26 cellular contexts compared by ENCODE assay signal in the genomic region with DNA sequence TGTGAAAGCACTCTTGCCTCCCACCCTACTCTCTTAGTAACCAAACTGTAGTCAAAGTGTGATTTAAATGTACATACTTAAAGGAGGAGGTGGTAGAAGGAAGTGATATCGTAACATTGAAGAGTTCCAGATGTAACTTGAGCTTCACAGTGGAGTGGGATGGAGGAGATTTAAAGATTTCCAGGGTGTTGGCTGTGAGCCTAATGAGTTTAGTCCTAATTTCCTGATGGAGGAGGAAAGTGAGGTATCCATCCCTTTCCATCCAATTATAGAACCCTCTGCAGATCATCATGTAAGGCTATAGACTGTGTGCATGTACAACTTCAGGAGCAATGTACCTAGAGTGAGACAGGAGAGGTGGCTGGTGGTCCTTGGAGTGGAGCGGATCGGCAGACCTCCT.
"Had no signal": no experiment of that assay in that cellular context is flagged by ENCODE, and none has a peak within 500 bp of the region (broad histone marks: within the 10 kb centered on the region; RNA-seq: fewer than 3 reads in every experiment).

No MANE protein-coding gene starts in this region.

- H3K27me3 ChIP-seq: adrenal gland, ascending aorta, breast epithelium, cardiac muscle cell, dorsolateral prefrontal cortex had no signal

- H3K27ac ChIP-seq: adrenal gland, ascending aorta, breast epithelium, cardiac muscle cell, coronary artery, dorsolateral prefrontal cortex had no signal

- DNase-seq: activated CD4-positive, alpha-beta memory T cell treated with anti-CD3 and anti-CD28 coated beads for 36 hours; activated CD4-positive, alpha-beta T cell treated with anti-CD3 and anti-CD28 coated beads for 36 hours; activated CD4-positive, alpha-beta T cell treated with anti-CD3 and anti-CD28 coated beads, Interleukin-2, amount 10 ng/mL, durations not matched to agents 24 days and 14 days; activated CD4-positive, CD25-positive, alpha-beta regulatory T cell; activated CD4-positive, CD25-positive, alpha-beta regulatory T cell treated with anti-CD3 and anti-CD28 coated beads, Interleukin-2, amount 50 U/mL, for 72 hours; activated CD8-positive, alpha-beta memory T cell treated with anti-CD3 and anti-CD28 coated beads, Interleukin-2, amount 10 ng/mL, durations not matched to agents 7 days and 5 days; activated CD8-positive, alpha-beta memory T cell treated with anti-CD3 and anti-CD28 coated beads, Interleukin-2, amount 50 U/mL, for 4 hours; activated CD8-positive, alpha-beta T cell treated with anti-CD3 and anti-CD28 coated beads, Interleukin-2, amount 10 ng/mL, durations not matched to agents 7 days and 5 days; activated effector memory CD4-positive, alpha-beta T cell treated with anti-CD3 and anti-CD28 coated beads, Interleukin-2, amount 50 U/mL, for 16 hours; activated naive CD4-positive, alpha-beta T cell treated with anti-CD3 and anti-CD28 coated beads for 36 hours; activated naive CD8-positive, alpha-beta T cell treated with anti-CD3 and anti-CD28 coated beads for 36 hours; activated naive CD8-positive, alpha-beta T cell treated with anti-CD3 and anti-CD28 coated beads, Interleukin-2, amount 50 U/mL, for 24 hours; activated T-cell treated with anti-CD3 and anti-CD28 coated beads, Interleukin-2, amount 50 U/mL, for 1 hour; activated T-cell treated with anti-CD3 and anti-CD28 coated beads, Interleukin-2, amount 50 U/mL, for 48 hours; adrenal gland; dorsolateral prefrontal cortex; effector memory CD4-positive, alpha-beta T cell; endodermal cell; foreskin fibroblast; head of caudate nucleus; T-helper 2 cell had no signal

- H3K4me1 ChIP-seq: adrenal gland, ascending aorta, breast epithelium had no signal

- H3K4me3 ChIP-seq: adrenal gland, ascending aorta, breast epithelium, cardiac muscle cell, coronary artery, dorsolateral prefrontal cortex had no signal

- ATAC-seq: activated CD4-positive, alpha-beta T cell treated with anti-CD3 and anti-CD28 coated beads for 36 hours; activated CD8-positive, alpha-beta memory T cell treated with anti-CD3 and anti-CD28 coated beads, Interleukin-2, amount 10 ng/mL, durations not matched to agents 7 days and 5 days; activated CD8-positive, alpha-beta T cell treated with anti-CD3 and anti-CD28 coated beads, Interleukin-2, amount 10 ng/mL, durations not matched to agents 7 days and 5 days; activated naive CD8-positive, alpha-beta T cell treated with anti-CD3 and anti-CD28 coated beads, Interleukin-2, amount 50 U/mL, for 24 hours; esophagus mucosa had no signal

- H3K36me3 ChIP-seq: adrenal gland, ascending aorta, breast epithelium, cardiac muscle cell had no signal

- H3K9me3 ChIP-seq: adrenal gland, ascending aorta, breast epithelium had no signal
